In the genomic region with DNA sequence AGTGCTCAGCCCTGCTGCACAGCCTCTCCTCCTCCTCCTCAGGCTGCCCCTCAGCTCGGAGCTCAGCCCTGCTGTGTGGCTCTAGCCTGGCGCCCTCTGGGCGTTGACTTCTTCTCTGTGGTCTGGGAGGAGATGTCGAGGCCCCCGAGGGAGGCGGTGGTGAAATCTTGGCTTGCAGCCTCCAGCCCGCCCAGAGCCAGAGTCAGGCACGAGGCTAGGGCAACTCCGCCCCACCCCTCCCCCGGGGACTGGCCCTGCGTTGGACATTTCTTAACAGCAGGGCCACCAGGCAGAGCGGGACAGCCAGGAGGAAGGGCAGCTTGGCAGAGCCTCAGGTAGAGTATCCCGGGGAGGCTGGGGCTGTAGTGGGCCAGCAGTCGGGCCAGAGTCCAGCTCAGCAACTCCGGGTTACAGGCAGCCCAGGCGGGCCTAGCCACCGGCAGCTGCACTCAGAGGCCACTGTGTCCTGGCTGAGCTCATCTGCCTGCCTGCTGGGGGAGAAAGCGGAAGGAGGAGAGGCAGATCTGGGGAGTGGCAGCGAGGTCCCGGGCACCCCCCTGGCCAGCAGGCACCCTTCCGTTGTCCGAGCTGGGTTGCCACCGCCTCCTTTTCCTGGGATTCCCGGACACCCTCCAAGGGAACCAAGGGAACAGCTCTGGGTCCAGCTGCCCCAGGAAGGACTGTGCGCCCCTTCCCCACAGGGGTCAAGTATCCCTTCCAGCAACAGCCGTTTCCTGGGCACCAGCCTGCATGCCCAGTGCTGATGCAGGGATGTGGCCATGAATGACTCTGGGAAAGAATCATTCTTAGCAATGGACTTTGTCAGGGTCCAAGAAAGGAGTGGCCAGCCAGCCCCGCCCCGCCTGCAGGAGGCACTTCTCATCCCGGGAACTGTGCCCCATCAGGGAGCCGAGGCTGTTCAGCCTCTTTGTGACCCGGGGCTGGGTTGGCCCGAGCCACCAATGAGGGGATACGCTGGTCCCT, we compare ENCODE assay signal across 8 cellular contexts. TPM values are rescaled to one million over a fixed set of nuclear protein-coding genes. Genes with fewer than 3 reads are reported as not detected.
DNase-seq lines count a peak whose midpoint lies in the region; ATAC-seq, FAIRE-seq and TF ChIP-seq lines count a peak whose summit lies in the region.

TSS of gene ALDH3B1 (plus strand) at position 270 of the 984 bp plus-strand sequence. CDS start 4,971 bp downstream, outside the sequence.

- H3K36me3 ChIP-seq in NT2/D1 (ENCODE audit: insufficient read depth, insufficient read length, low read length): no peaks in the 10 kb centered on the region
- H3K36me3 ChIP-seq in breast epithelium: no peaks in the 10 kb centered on the region
- H3K36me3 ChIP-seq in kidney (ENCODE audit: control insufficient read depth in 1 of 2, insufficient read depth in 2 of 2, low read length in 2 of 2): no peaks in the 10 kb centered on the region
- no peaks in the 10 kb centered on the region for H3K36me3 ChIP-seq in skeletal muscle tissue (ENCODE audit: control insufficient read depth in 3 of 3, insufficient read depth in 3 of 3, low read length in 3 of 3)

- ATAC-seq in GM18873 (IDR thresholded peaks at IDR 0.05; ENCODE audit: low FRiP score, unreplicated experiment) (no peak), GM19395 (IDR thresholded peaks at IDR 0.05; ENCODE audit: unreplicated experiment) (no peak), HG02884 (IDR thresholded peaks at IDR 0.05; ENCODE audit: unreplicated experiment) (no peak)

- peak within 1 kb of the TSS; percentile 35 for H3K4me3 ChIP-seq in NT2/D1 (ENCODE audit: insufficient read length, low read depth)
- H3K4me3 ChIP-seq in breast epithelium: peak within 1 kb of the TSS; percentile 36 to 63 (median 37)
- peak within 1 kb of the TSS; percentile 6 to 49 for H3K4me3 ChIP-seq in kidney (ENCODE audit: low read length in 2 of 2)
- H3K4me3 ChIP-seq in skeletal muscle tissue (ENCODE audit: low read length in 3 of 3): peak within 1 kb of the TSS; percentile 31 to 64 (median 56)

- no peak for FAIRE-seq in kidney (lab: Jason Lieb, UNC)

- no peak for TF ChIP-seq POLR2A in breast epithelium (IDR thresholded peaks at IDR 0.05)

- peak; percentile 94 for DNase-seq in EH (ENCODE audit: low read depth)
- DNase-seq in NT2/D1 (ENCODE audit: low read depth, low spot score): no peak
- peak; percentile 82 to 85 for DNase-seq in breast epithelium (ENCODE audit: low spot score in 2 of 2)
- peak; percentile 98 for DNase-seq in kidney

- peak in 1 of 3 donors; percentile 15 for TF ChIP-seq CTCF in breast epithelium (IDR thresholded peaks at IDR 0.05)
- TF ChIP-seq CTCF in kidney (IDR thresholded peaks at IDR 0.05; ENCODE audit: borderline replicate concordance, extremely low read depth, insufficient read depth): no peak

- H3K27me3 ChIP-seq in NT2/D1 (ENCODE audit: insufficient read depth, insufficient read length) (no peaks in the 10 kb centered on the region), breast epithelium (no peaks in the 10 kb centered on the region), skeletal muscle tissue (ENCODE audit: control insufficient read depth in 3 of 3, insufficient read depth in 3 of 3, low read length in 3 of 3) (no peaks in the 10 kb centered on the region)

- peak within 1 kb of the TSS; percentile 89 for H3K9ac ChIP-seq in NT2/D1 (ENCODE audit: insufficient read length, low read depth)
- peak within 1 kb of the TSS in 1 of 2 donors; percentile 77 for H3K9ac ChIP-seq in kidney (ENCODE audit: low read length in 2 of 2)
- H3K9ac ChIP-seq in skeletal muscle tissue (ENCODE audit: low read depth in 1 of 3, low read length in 3 of 3): peak within 1 kb of the TSS; percentile 47 to 74 (median 63)

- intact Hi-C loops in breast epithelium (cut with DNase I; ENCODE audit: low total_unique reads) (loop anchor here (1.0 to 2.0 kb wide), 2 partner anchors 195 to 202 kb away; partner anchors contain the start of gene KMT5B), kidney (cut with DNase I) (no loop called here)

- peak within 1 kb of the TSS; percentile 95 to 98 for H3K27ac ChIP-seq in breast epithelium
- H3K27ac ChIP-seq in kidney (ENCODE audit: low read depth in 2 of 2, low read length in 2 of 2): peak within 1 kb of the TSS; percentile 92 to 95
- H3K27ac ChIP-seq in skeletal muscle tissue (ENCODE audit: low read depth, low read length): peak within 1 kb of the TSS; percentile 72

- H3K4me1 ChIP-seq in NT2/D1 (ENCODE audit: insufficient read depth, insufficient read length) (peaks cover 48% of the 10 kb centered on the region), breast epithelium (peaks cover 35 to 36% of the 10 kb centered on the region in 2 donors), kidney (ENCODE audit: control insufficient read depth in 1 of 2, insufficient read depth in 1 of 2, low read depth in 1 of 2, low read length in 2 of 2) (peaks cover 18 to 41% of the 10 kb centered on the region in 2 donors), skeletal muscle tissue (ENCODE audit: control insufficient read depth in 3 of 3, insufficient read depth in 3 of 3, low read length in 3 of 3) (peaks cover 6 to 37% (median 18%) of the 10 kb centered on the region in 3 donors)

- H3K9me3 ChIP-seq in NT2/D1 (ENCODE audit: insufficient read depth, low read length) (no peaks in the 10 kb centered on the region), breast epithelium (no peaks in the 10 kb centered on the region), kidney (ENCODE audit: control insufficient read depth in 1 of 2, low read length in 2 of 2) (no peaks in the 10 kb centered on the region), skeletal muscle tissue (ENCODE audit: control insufficient read depth in 3 of 3, low read length in 3 of 3) (no peaks in the 10 kb centered on the region)

RNA-seq across cellular contexts. Expression of gene ALDH3B1, which starts in this region (rescaled TPM):
- total RNA-seq in breast epithelium (10 to 100 TPM in 2 of 3 donors, 1 to 10 TPM in 1; 9.8 to 26.4 (median 20.6) TPM), kidney (42.7 TPM), skeletal muscle tissue (2.6 TPM)
- 20.9 TPM for polyA plus RNA-seq in kidney (ENCODE audit: insufficient read depth, low read depth, low replicate concordance)
